16 cellular contexts compared by ENCODE assay signal in the genomic region with DNA sequence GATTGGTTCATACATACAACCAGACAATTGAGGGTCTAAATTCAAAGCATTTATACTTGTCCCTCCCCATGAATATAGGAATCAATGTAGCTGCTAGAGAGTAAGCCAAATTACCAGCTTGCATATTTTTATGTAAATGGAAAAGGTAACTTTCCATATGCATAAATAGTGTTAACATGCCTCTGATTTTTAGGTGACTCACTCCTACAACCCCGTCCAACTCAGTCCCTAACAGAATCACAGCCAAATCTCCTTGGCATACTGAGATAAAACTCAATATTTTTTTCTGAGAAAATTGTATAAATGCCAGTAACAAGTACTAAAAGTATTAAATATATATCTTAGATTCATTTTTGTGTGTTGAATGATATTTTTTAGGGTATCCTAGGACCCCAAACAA.
"Had no signal": no experiment of that assay in that cellular context is flagged by ENCODE, and none has a peak within 500 bp of the region (broad histone marks: within the 10 kb centered on the region; RNA-seq: fewer than 3 reads in every experiment).

No MANE protein-coding gene starts in this region.

- H3K27ac Mint-ChIP-seq: activated CD4-positive, alpha-beta memory T cell treated with anti-CD3 and anti-CD28 coated beads for 36 hours; activated CD8-positive, alpha-beta memory T cell treated with anti-CD3 and anti-CD28 coated beads, Interleukin-2, amount 10 ng/mL, durations not matched to agents 7 days and 5 days; activated naive CD4-positive, alpha-beta T cell treated with anti-CD3 and anti-CD28 coated beads, Interleukin-2, amount 10 ng/mL, durations not matched to agents 7 days and 5 days; activated T-cell treated with anti-CD3 and anti-CD28 coated beads, Interleukin-2, amount 50 U/mL, for 24 hours; neural progenitor cell; stimulated activated naive B cell treated with anti-CD40 and anti-IgM and Interleukin-4, amounts not matched to agents 10 μg/mL and 1 μg/mL and 100 μg/mL, for 72 hours had no signal

- H3K36me3 Mint-ChIP-seq: activated CD4-positive, alpha-beta memory T cell treated with anti-CD3 and anti-CD28 coated beads for 36 hours; activated CD8-positive, alpha-beta memory T cell treated with anti-CD3 and anti-CD28 coated beads, Interleukin-2, amount 10 ng/mL, durations not matched to agents 7 days and 5 days; neural progenitor cell; stimulated activated naive B cell treated with anti-CD40 and anti-IgM and Interleukin-4, amounts not matched to agents 10 μg/mL and 1 μg/mL and 100 μg/mL, for 72 hours had no signal

- H3K9me3 Mint-ChIP-seq: activated CD4-positive, alpha-beta memory T cell treated with anti-CD3 and anti-CD28 coated beads for 36 hours; activated T-cell treated with anti-CD3 and anti-CD28 coated beads, Interleukin-2, amount 50 U/mL, for 24 hours; stimulated activated naive B cell treated with anti-CD40 and anti-IgM and Interleukin-4, amounts not matched to agents 10 μg/mL and 1 μg/mL and 100 μg/mL, for 72 hours had no signal

- H3K9ac ChIP-seq: neural progenitor cell had no signal

- H3K4me3 ChIP-seq: body of pancreas, hepatocyte, neural progenitor cell, pancreas, transverse colon had no signal

- H3K36me3 ChIP-seq: neural progenitor cell, pancreas, transverse colon, WERI-Rb-1 had no signal

- H3K4me1 Mint-ChIP-seq: activated naive CD4-positive, alpha-beta T cell treated with anti-CD3 and anti-CD28 coated beads, Interleukin-2, amount 10 ng/mL, durations not matched to agents 7 days and 5 days; stimulated activated naive B cell treated with anti-CD40 and anti-IgM and Interleukin-4, amounts not matched to agents 10 μg/mL and 1 μg/mL and 100 μg/mL, for 72 hours had no signal

- H3K27me3 ChIP-seq: body of pancreas, hepatocyte, neural progenitor cell, pancreas, transverse colon had no signal

- DNase-seq: activated CD4-positive, alpha-beta memory T cell treated with anti-CD3 and anti-CD28 coated beads for 36 hours; activated CD8-positive, alpha-beta memory T cell treated with anti-CD3 and anti-CD28 coated beads, Interleukin-2, amount 10 ng/mL, durations not matched to agents 7 days and 5 days; activated naive CD4-positive, alpha-beta T cell treated with anti-CD3 and anti-CD28 coated beads, Interleukin-2, amount 10 ng/mL, durations not matched to agents 7 days and 5 days; activated T-cell treated with anti-CD3 and anti-CD28 coated beads, Interleukin-2, amount 50 U/mL, for 24 hours; body of pancreas; cortex of kidney; effector CD4-positive, alpha-beta T cell; pancreas; stimulated activated CD4-positive, alpha-beta T cell treated with anti-CD3 and anti-CD28 coated beads, Interleukin-2, amount 100 ng/mL, for 48 hours; stimulated activated naive B cell treated with anti-CD40 and anti-IgM and Interleukin-4, amounts not matched to agents 10 μg/mL and 1 μg/mL and 100 μg/mL, for 72 hours; T-helper 1 cell; transverse colon; WERI-Rb-1 had no signal

- H3K4me1 ChIP-seq: body of pancreas, neural progenitor cell, pancreas had no signal

- ATAC-seq: activated CD8-positive, alpha-beta memory T cell treated with anti-CD3 and anti-CD28 coated beads, Interleukin-2, amount 10 ng/mL, durations not matched to agents 7 days and 5 days; body of pancreas; left lobe of liver; pancreas; stimulated activated naive B cell treated with anti-CD40 and anti-IgM and Interleukin-4, amounts not matched to agents 10 μg/mL and 1 μg/mL and 100 μg/mL, for 72 hours had no signal

- H3K79me2 ChIP-seq: hepatocyte had no signal

- H3K9me3 ChIP-seq: body of pancreas, pancreas, transverse colon had no signal

- H3K27ac ChIP-seq: body of pancreas, hepatocyte, neural progenitor cell, pancreas, transverse colon, WERI-Rb-1 had no signal

- H3K27me3 Mint-ChIP-seq: activated CD8-positive, alpha-beta memory T cell treated with anti-CD3 and anti-CD28 coated beads, Interleukin-2, amount 10 ng/mL, durations not matched to agents 7 days and 5 days; activated naive CD4-positive, alpha-beta T cell treated with anti-CD3 and anti-CD28 coated beads, Interleukin-2, amount 10 ng/mL, durations not matched to agents 7 days and 5 days; stimulated activated naive B cell treated with anti-CD40 and anti-IgM and Interleukin-4, amounts not matched to agents 10 μg/mL and 1 μg/mL and 100 μg/mL, for 72 hours had no signal

- H2AFZ ChIP-seq: hepatocyte, neural progenitor cell had no signal

- H3K4me3 Mint-ChIP-seq: activated CD4-positive, alpha-beta memory T cell treated with anti-CD3 and anti-CD28 coated beads for 36 hours; activated CD8-positive, alpha-beta memory T cell treated with anti-CD3 and anti-CD28 coated beads, Interleukin-2, amount 10 ng/mL, durations not matched to agents 7 days and 5 days; activated naive CD4-positive, alpha-beta T cell treated with anti-CD3 and anti-CD28 coated beads, Interleukin-2, amount 10 ng/mL, durations not matched to agents 7 days and 5 days; activated T-cell treated with anti-CD3 and anti-CD28 coated beads, Interleukin-2, amount 50 U/mL, for 24 hours; neural progenitor cell; stimulated activated naive B cell treated with anti-CD40 and anti-IgM and Interleukin-4, amounts not matched to agents 10 μg/mL and 1 μg/mL and 100 μg/mL, for 72 hours had no signal

- H3K4me2 ChIP-seq: hepatocyte, neural progenitor cell had no signal
